17 cellular contexts compared by ENCODE assay signal in the genomic region with DNA sequence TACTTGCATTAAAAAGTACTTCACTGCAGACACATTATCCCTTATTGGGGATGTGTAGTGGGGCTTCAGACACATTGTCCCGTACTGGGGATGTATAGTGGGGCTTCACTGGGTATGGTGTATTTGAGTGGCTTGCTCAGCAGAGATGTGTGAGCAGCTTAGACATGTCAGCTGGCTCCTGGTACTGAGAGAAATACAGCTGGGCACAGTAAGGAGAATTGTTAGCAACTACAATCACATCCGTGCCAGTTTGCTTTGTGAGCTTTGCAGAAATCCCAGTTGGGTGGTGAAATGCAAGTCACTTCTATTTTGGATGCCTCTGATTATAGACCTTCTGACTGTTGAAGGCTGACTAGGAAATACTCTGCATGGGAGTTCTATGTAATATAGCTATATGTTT. TPM values are rescaled to one million over a fixed set of nuclear protein-coding genes. Genes with fewer than 3 reads are reported as not detected.
A peak's percentile ranks its signal among the peaks of the same experiment; 100 is the strongest.
DNase-seq lines count a peak whose midpoint lies in the region; ATAC-seq lines count a peak whose summit lies in the region.
"Had no signal": no experiment of that assay in that cellular context is flagged by ENCODE, and none has a peak within 500 bp of the region (broad histone marks: within the 10 kb centered on the region; RNA-seq: fewer than 3 reads in every experiment).

No MANE protein-coding gene starts in this region.

- H3K27ac ChIP-seq in BLaER1 (no peak overlapping the region), angular gyrus (ENCODE audit: low read depth, low read length) (peak overlapping the region; percentile 74), right cardiac atrium (ENCODE audit: low read length) (no peak overlapping the region), trophoblast cell (ENCODE audit: low read depth, low read length) (no peak overlapping the region)

- no peak overlapping the region for H2AFZ ChIP-seq in trophoblast cell (ENCODE audit: insufficient read depth, low read length, poor library complexity)

- peaks cover 31% of the 10 kb centered on the region for H3K36me3 ChIP-seq in BLaER1
- H3K36me3 ChIP-seq in trophoblast cell (ENCODE audit: control insufficient read depth in 1 of 2, insufficient read depth in 2 of 2, low read length in 2 of 2), result no peaks in the 10 kb centered on the region
- H3K36me3 ChIP-seq: sigmoid colon had no signal

- no peak overlapping the region for H3K4me3 Mint-ChIP-seq in activated CD8-positive, alpha-beta T cell treated with anti-CD3 and anti-CD28 coated beads, Interleukin-2, amount 10 ng/mL, durations not matched to agents 7 days and 5 days
- H3K4me3 Mint-ChIP-seq: activated CD4-positive, alpha-beta T cell treated with anti-CD3 and anti-CD28 coated beads for 36 hours; natural killer cell had no signal

- peaks cover 9% of the 10 kb centered on the region for H3K79me2 ChIP-seq in trophoblast cell (ENCODE audit: control insufficient read depth, insufficient read depth, low read length, poor library complexity)

- DNase-seq in right cardiac atrium, result no peak
- no peak for DNase-seq in trophoblast cell
- no peak for DNase-seq in activated CD8-positive, alpha-beta T cell treated with anti-CD3 and anti-CD28 coated beads, Interleukin-2, amount 10 ng/mL, durations not matched to agents 7 days and 5 days
- DNase-seq: activated CD4-positive, alpha-beta T cell treated with anti-CD3 and anti-CD28 coated beads for 36 hours; activated T-cell treated with anti-CD3 and anti-CD28 coated beads for 4 hours; cerebellar nuclear complex; MV-4-11; natural killer cell; NCI-H2107; sigmoid colon; stimulated activated CD4-positive, alpha-beta T cell treated with anti-CD3 and anti-CD28 coated beads, Interleukin-4, amount 100 ng/mL, for 4 hours had no signal

- intact Hi-C loops in right cardiac atrium (cut with DNase I), result no loop called here

- H2BK120ac ChIP-seq in trophoblast cell (ENCODE audit: insufficient read depth, low read length, poor library complexity), result no peak overlapping the region

- H3K23ac ChIP-seq in trophoblast cell (ENCODE audit: low read length), result no peak overlapping the region

- H3K18ac ChIP-seq in trophoblast cell (ENCODE audit: low read length), result no peak overlapping the region

- H3K79me1 ChIP-seq in trophoblast cell (ENCODE audit: low read length), result no peaks in the 10 kb centered on the region

- no peak overlapping the region for H4K8ac ChIP-seq in trophoblast cell (ENCODE audit: low read depth, low read length)

- H3K9me3 Mint-ChIP-seq in activated CD8-positive, alpha-beta T cell treated with anti-CD3 and anti-CD28 coated beads, Interleukin-2, amount 10 ng/mL, durations not matched to agents 7 days and 5 days (ENCODE audit: insufficient read depth), result no peaks in the 10 kb centered on the region
- H3K9me3 Mint-ChIP-seq: activated naive CD4-positive, alpha-beta T cell treated with anti-CD3 and anti-CD28 coated beads, Interleukin-2, amount 50 U/mL, for 72 hours; natural killer cell had no signal

- no peak overlapping the region for H3K9ac ChIP-seq in BLaER1
- H3K9ac ChIP-seq in trophoblast cell (ENCODE audit: low read length), result no peak overlapping the region

- peaks cover 92% of the 10 kb centered on the region for H4K20me1 ChIP-seq in BLaER1

- H3K27me3 ChIP-seq in BLaER1 (no peaks in the 10 kb centered on the region), right cardiac atrium (ENCODE audit: control insufficient read depth, insufficient read depth) (no peaks in the 10 kb centered on the region), trophoblast cell (ENCODE audit: insufficient read depth, low read length) (no peaks in the 10 kb centered on the region)
- H3K27me3 ChIP-seq: sigmoid colon had no signal

- H4K12ac ChIP-seq in trophoblast cell (ENCODE audit: low read depth, low read length), result no peak overlapping the region

- no peak overlapping the region for H2AK5ac ChIP-seq in trophoblast cell (ENCODE audit: low read length)

- H3K9me3 ChIP-seq in BLaER1 (peaks cover 7% of the 10 kb centered on the region), right cardiac atrium (ENCODE audit: control insufficient read depth, low read length) (no peaks in the 10 kb centered on the region), trophoblast cell (ENCODE audit: insufficient read depth, low read depth, low read length) (no peaks in the 10 kb centered on the region)
- H3K9me3 ChIP-seq: sigmoid colon had no signal

- peak overlapping the region; percentile 63 for H3K4ac ChIP-seq in trophoblast cell (ENCODE audit: low read depth, low read length)

- ATAC-seq in right cardiac atrium (peak; percentile 60 to 65), GM18909 (IDR thresholded peaks at IDR 0.05; ENCODE audit: poor library complexity, unreplicated experiment) (no peak), GM18867 (IDR thresholded peaks at IDR 0.05; ENCODE audit: unreplicated experiment) (no peak), HG02610 (IDR thresholded peaks at IDR 0.05; ENCODE audit: unreplicated experiment) (no peak)
- ATAC-seq in activated CD8-positive, alpha-beta T cell treated with anti-CD3 and anti-CD28 coated beads, Interleukin-2, amount 10 ng/mL, durations not matched to agents 7 days and 5 days, result no peak
- ATAC-seq: activated CD4-positive, alpha-beta T cell treated with anti-CD3 and anti-CD28 coated beads for 36 hours; activated naive CD4-positive, alpha-beta T cell treated with anti-CD3 and anti-CD28 coated beads, Interleukin-2, amount 50 U/mL, for 72 hours; natural killer cell had no signal

- peaks cover 59% of the 10 kb centered on the region for H3K4me1 Mint-ChIP-seq in activated CD8-positive, alpha-beta T cell treated with anti-CD3 and anti-CD28 coated beads, Interleukin-2, amount 10 ng/mL, durations not matched to agents 7 days and 5 days (ENCODE audit: low read depth)

- no peak overlapping the region for H3K27ac Mint-ChIP-seq in activated CD8-positive, alpha-beta T cell treated with anti-CD3 and anti-CD28 coated beads, Interleukin-2, amount 10 ng/mL, durations not matched to agents 7 days and 5 days
- H3K27ac Mint-ChIP-seq: activated CD4-positive, alpha-beta T cell treated with anti-CD3 and anti-CD28 coated beads for 36 hours; activated naive CD4-positive, alpha-beta T cell treated with anti-CD3 and anti-CD28 coated beads, Interleukin-2, amount 50 U/mL, for 72 hours; natural killer cell had no signal

- H3K4me1 ChIP-seq in BLaER1, result peaks cover 67% of the 10 kb centered on the region
- peaks cover 14% of the 10 kb centered on the region for H3K4me1 ChIP-seq in right cardiac atrium (ENCODE audit: control insufficient read depth, insufficient read depth, low read length)
- no peaks in the 10 kb centered on the region for H3K4me1 ChIP-seq in trophoblast cell (ENCODE audit: control insufficient read depth in 1 of 2, insufficient read depth in 2 of 2, low read length in 2 of 2)

- H2BK5ac ChIP-seq in trophoblast cell (ENCODE audit: low read depth, low read length, poor library complexity), result no peak overlapping the region

- no peaks in the 10 kb centered on the region for H3K27me3 Mint-ChIP-seq in activated CD8-positive, alpha-beta T cell treated with anti-CD3 and anti-CD28 coated beads, Interleukin-2, amount 10 ng/mL, durations not matched to agents 7 days and 5 days (ENCODE audit: low read depth)
- H3K27me3 Mint-ChIP-seq: activated CD4-positive, alpha-beta T cell treated with anti-CD3 and anti-CD28 coated beads for 36 hours had no signal

- H3K4me2 ChIP-seq in BLaER1 (peak overlapping the region; percentile 51), trophoblast cell (ENCODE audit: low read length) (no peak overlapping the region)

- CTCF ChIA-PET in activated CD8-positive, alpha-beta T cell treated with anti-CD3 and anti-CD28 coated beads, Interleukin-2, amount 10 ng/mL, durations not matched to agents 7 days and 5 days (lab: Charles Lee), result interaction anchor here (0.8 to 0.9 kb wide), 2 partner anchors 9 to 226 kb away, joined by 3 read pairs; no protein-coding TSS in a partner anchor

- no peak overlapping the region for H3K14ac ChIP-seq in trophoblast cell (ENCODE audit: low read length)

- no peak overlapping the region for H3K4me3 ChIP-seq in BLaER1
- no peak overlapping the region for H3K4me3 ChIP-seq in right cardiac atrium (ENCODE audit: low read length)
- no peak overlapping the region for H3K4me3 ChIP-seq in trophoblast cell (ENCODE audit: low read depth, low read length)
- H3K4me3 ChIP-seq: sigmoid colon had no signal

- H3K36me3 Mint-ChIP-seq in activated CD8-positive, alpha-beta T cell treated with anti-CD3 and anti-CD28 coated beads, Interleukin-2, amount 10 ng/mL, durations not matched to agents 7 days and 5 days (ENCODE audit: low read depth), result peaks cover 14% of the 10 kb centered on the region
- H3K36me3 Mint-ChIP-seq: natural killer cell had no signal

- no peak overlapping the region for H4K91ac ChIP-seq in trophoblast cell (ENCODE audit: low read depth, low read length)

- no peak overlapping the region for H2BK12ac ChIP-seq in trophoblast cell (ENCODE audit: low read length)

- 20% methylated on average over 2 of the region's 2 CpGs for WGBS in right cardiac atrium
- WGBS in trophoblast cell (ENCODE audit: extremely low coverage, insufficient coverage, insufficient read length), result no CpG with 5 or more reads among the region's 2 CpGs

- POLR2A ChIA-PET in activated CD8-positive, alpha-beta T cell treated with anti-CD3 and anti-CD28 coated beads, Interleukin-2, amount 10 ng/mL, durations not matched to agents 7 days and 5 days (lab: Charles Lee), result interaction anchor here (0.8 kb wide), 1 partner anchor 221 kb away, joined by 3 read pairs; no protein-coding TSS in a partner anchor

RNA-seq across cellular contexts. Expression of gene CCNY, which starts 10.8 kb away (rescaled TPM):
- total RNA-seq in right cardiac atrium, result 10 to 100 TPM; 63.7 to 72.1 (median 66.8) TPM
- 27.7 TPM for polyA plus RNA-seq in right cardiac atrium
- 38.5 and 42.4 TPM in 2 replicates for polyA plus RNA-seq in trophoblast cell (2013)
- 10 to 100 TPM; 55.6 to 64.1 TPM for total RNA-seq in activated CD8-positive, alpha-beta T cell treated with anti-CD3 and anti-CD28 coated beads, Interleukin-2, amount 10 ng/mL, durations not matched to agents 7 days and 5 days

Comparison
In these comparisons a context has a peak if more than half of its experiments do, and no peak if none do; other contexts are left out.
1. ATAC-seq: peak in right cardiac atrium (2 of 2); none in activated CD8-positive, alpha-beta T cell treated with anti-CD3 and anti-CD28 coated beads, Interleukin-2, amount 10 ng/mL, durations not matched to agents 7 days and 5 days (single experiment), GM18909 (single experiment), GM18867 (single experiment) and HG02610 (single experiment).